17 cellular contexts compared by ENCODE assay signal in genomic region chr3:103653996-103654395, GRCh38.
A peak's percentile ranks its signal among the peaks of the same experiment; 100 is the strongest.
DNase-seq lines count a peak whose midpoint lies in the region; ATAC-seq and TF ChIP-seq lines count a peak whose summit lies in the region.
"Had no signal": no experiment of that assay in that cellular context is flagged by ENCODE, and none has a peak within 500 bp of the region (broad histone marks: within the 10 kb centered on the region; RNA-seq: fewer than 3 reads in every experiment).

No MANE protein-coding gene starts in this region.

- no peak for TF ChIP-seq CTCF in LNCaP clone FGC (IDR thresholded peaks at IDR 0.05; ENCODE audit: control insufficient read depth, extremely low read depth, insufficient read depth)

- H3K4me3 ChIP-seq in LNCaP clone FGC (ENCODE audit: low read depth, low read length), result no peak overlapping the region
- H3K4me3 ChIP-seq: HAP-1 had no signal

- DNase-seq in LNCaP clone FGC (ENCODE audit: low read depth) (peak; percentile 82), NCI-H226 (peak; percentile 16), amniotic epithelial cell (ENCODE audit: low read depth) (peak; percentile 8), renal cortical epithelial cell (ENCODE audit: low read depth) (peak; percentile 7), mesenteric fat pad (ENCODE audit: low spot score) (no peak)
- DNase-seq: C1 segment of cervical spinal cord; Calu3; CD4-positive, alpha-beta memory T cell; COR-L47; DMS79; EL; GF-D8; GOT3; HFFc6 had no signal

- ATAC-seq in GM21825 (IDR thresholded peaks at IDR 0.05; ENCODE audit: unreplicated experiment) (no peak), HG03520 (IDR thresholded peaks at IDR 0.05; ENCODE audit: unreplicated experiment) (no peak)
